Comparison of ENCODE assay signal across 30 cellular contexts in genomic region chr1:162110910-162111309, GRCh38. TPM values are rescaled to one million over a fixed set of nuclear protein-coding genes. Genes with fewer than 3 reads are reported as not detected.
"Had no signal": no experiment of that assay in that cellular context is flagged by ENCODE, and none has a peak within 500 bp of the region (broad histone marks: within the 10 kb centered on the region; RNA-seq: fewer than 3 reads in every experiment).

No MANE protein-coding gene starts in this region.

- DNase-seq: activated CD4-positive, alpha-beta T cell treated with anti-CD3 and anti-CD28 coated beads for 1 hour; activated CD4-positive, alpha-beta T cell treated with anti-CD3 and anti-CD28 coated beads for 48 hours; activated CD4-positive, CD25-positive, alpha-beta regulatory T cell; activated CD8-positive, alpha-beta T cell treated with anti-CD3 and anti-CD28 coated beads for 36 hours; activated effector memory CD4-positive, alpha-beta T cell treated with anti-CD3 and anti-CD28 coated beads, Interleukin-2, amount 50 U/mL, for 16 hours; activated naive CD4-positive, alpha-beta T cell; activated naive CD4-positive, alpha-beta T cell treated with anti-CD3 and anti-CD28 coated beads, Interleukin-2, amount 50 U/mL, for 16 hours; activated naive CD8-positive, alpha-beta T cell treated with anti-CD3 and anti-CD28 coated beads for 36 hours; activated T-cell treated with anti-CD3 and anti-CD28 coated beads, Interleukin-2, amount 50 U/mL, for 1 hour; activated T-cell treated with anti-CD3 and anti-CD28 coated beads, Interleukin-2, amount 50 U/mL, for 72 hours; amniotic stem cell; Karpas-422; KBM-7; NCI-H1105; NCI-H1417 treated with DMSO at 0.1 percent for 48 hours; NCI-H1930; NCI-H2081 treated with DMSO at 0.1 percent for 48 hours; NCI-H226; NCI-H524 treated with DMSO at 0.1 percent for 48 hours; NK-92 treated with Interleukin-12 subunit alpha and Interleukin-12 subunit beta, amount 100 ng/mL, for 24 hours; Right ventricle myocardium superior; SW 1271; T-helper 1 cell; T-helper 2 cell; T-helper 9 cell; WERI-Rb-1 had no signal

- H3K27me3 ChIP-seq: ascending aorta, cardiac muscle cell had no signal

- H3K9me3 ChIP-seq: ascending aorta had no signal

- H3K27ac ChIP-seq: ascending aorta, cardiac muscle cell, WERI-Rb-1 had no signal

- H3K4me3 ChIP-seq: ascending aorta, cardiac muscle cell had no signal

- ATAC-seq: activated CD8-positive, alpha-beta T cell treated with anti-CD3 and anti-CD28 coated beads for 36 hours; activated T-cell treated with anti-CD3 and anti-CD28 coated beads, Interleukin-2, amount 50 U/mL, for 72 hours; activated T-helper 17 cell treated with anti-CD3 and anti-CD28 coated beads, Interleukin-2, amount 50 U/mL, for 72 hours had no signal

- H3K36me3 ChIP-seq: ascending aorta, cardiac muscle cell, WERI-Rb-1 had no signal

RNA-seq across cellular contexts. Expression of gene NOS1AP, which starts 41.4 kb away (rescaled TPM):
- total RNA-seq: OCI-LY7 had no signal
